Comparison of ENCODE assay signal across 19 cellular contexts in genomic region chr11:20102393-20102792, GRCh38. TPM values are rescaled to one million over a fixed set of nuclear protein-coding genes. Genes with fewer than 3 reads are reported as not detected.
DNase-seq lines count a peak whose midpoint lies in the region; ATAC-seq and TF ChIP-seq lines count a peak whose summit lies in the region.
"Had no signal": no experiment of that assay in that cellular context is flagged by ENCODE, and none has a peak within 500 bp of the region (broad histone marks: within the 10 kb centered on the region; RNA-seq: fewer than 3 reads in every experiment).

No MANE protein-coding gene starts in this region.

- H3K36me3 Mint-ChIP-seq in GM23338 (ENCODE audit: low read depth), result peaks cover 93% of the 10 kb centered on the region
- H3K36me3 Mint-ChIP-seq: CD8-positive, alpha-beta T cell had no signal

- peaks cover 1 to 8% (median 4%) of the 10 kb centered on the region in 4 donors for H3K4me1 ChIP-seq in stomach
- no peaks in the 10 kb centered on the region for H3K4me1 ChIP-seq in GM23338 (ENCODE audit: insufficient read depth)

- no peaks in the 10 kb centered on the region for H3K9me2 ChIP-seq in GM23338 (ENCODE audit: insufficient read depth)

- H3K4me3 ChIP-seq in stomach (no peak overlapping the region), GM23338 (no peak overlapping the region)

- no peak overlapping the region for H2AFZ ChIP-seq in GM23338

- peak; percentile 77 for ATAC-seq in left ventricle myocardium superior
- ATAC-seq in GM21786 (IDR thresholded peaks at IDR 0.05; ENCODE audit: unreplicated experiment), result no peak
- ATAC-seq in GM23338, result no peak
- ATAC-seq: CD8-positive, alpha-beta T cell; PC-3 had no signal

- no peak for TF ChIP-seq POLR2A in stomach (IDR thresholded peaks at IDR 0.05)

- H3K4me1 Mint-ChIP-seq in GM23338, result no peaks in the 10 kb centered on the region

- DNase-seq in HUDEP-2 (lab: John Stamatoyannopoulos, UW; ENCODE audit: unreplicated experiment in 76 of 76), result peak in 70 of 76 experiments; percentile 7 to 86 (median 56)
- DNase-seq in NCI-H226, result peak; percentile 26
- peak; percentile 65 for DNase-seq in cerebellum (ENCODE audit: low spot score)
- peak; percentile 35 for DNase-seq in left ventricle myocardium superior
- DNase-seq in stomach, result no peak
- DNase-seq in GM23338 (ENCODE audit: low spot score), result no peak
- DNase-seq: CD8-positive, alpha-beta T cell; DMS79 treated with DMSO at 0.1 percent for 48 hours; GDM1; H9; MV-4-11; NCI-H1436; NCI-H2081 treated with DMSO at 0.1 percent for 48 hours; NCI-H69; PC-3 had no signal

- intact Hi-C loops in left ventricle myocardium superior (cut with micrococcal nuclease) (no loop called here), stomach (cut with DNase I; ENCODE audit: low total_unique reads) (no loop called here)

- H3K4me3 Mint-ChIP-seq in GM23338, result no peak overlapping the region
- H3K4me3 Mint-ChIP-seq: CD8-positive, alpha-beta T cell; H9; IgD-negative memory B cell had no signal

- no peaks in the 10 kb centered on the region; the same call in 1 of the 2 replicates for H4K20me1 ChIP-seq in GM23338 (replicated peaks; ENCODE audit: insufficient read depth)

- H3K4me2 ChIP-seq in GM23338, result no peak overlapping the region

- 77 to 85% (median 80%) methylated on average over 5 of the region's 5 CpGs for WGBS in stomach, 5 donors

- H3K27me3 ChIP-seq in stomach (no peaks in the 10 kb centered on the region), GM23338 (ENCODE audit: insufficient read depth) (no peaks in the 10 kb centered on the region)

- no peaks in the 10 kb centered on the region for H3K27me3 Mint-ChIP-seq in GM23338 (ENCODE audit: insufficient read depth, low read depth, poor library complexity)
- H3K27me3 Mint-ChIP-seq: IgD-negative memory B cell had no signal

- H3K27ac ChIP-seq in stomach (no peak overlapping the region), GM23338 (ENCODE audit: low read depth) (no peak overlapping the region)

- H3K36me3 ChIP-seq in stomach (peaks cover 47 to 90% (median 80%) of the 10 kb centered on the region in 4 donors), GM23338 (ENCODE audit: insufficient read depth) (peaks cover 24% of the 10 kb centered on the region; the same call in 1 of the 2 replicates)

- no peaks in the 10 kb centered on the region for H3K79me2 ChIP-seq in GM23338 (replicated peaks; ENCODE audit: insufficient read depth)

- TF ChIP-seq EP300 in stomach (IDR thresholded peaks at IDR 0.05), result no peak

- TF ChIP-seq CTCF in stomach (IDR thresholded peaks at IDR 0.05) (no peak), GM23338 (conservative IDR thresholded peaks at IDR 0.05; ENCODE audit: low read depth in 2 of 2) (no peak)

- no peak overlapping the region for H3K27ac Mint-ChIP-seq in GM23338
- H3K27ac Mint-ChIP-seq: CD8-positive, alpha-beta T cell; IgD-negative memory B cell had no signal

- no peaks in the 10 kb centered on the region for H3F3A ChIP-seq in GM23338 (replicated peaks; ENCODE audit: low read depth)

- H3K9me3 Mint-ChIP-seq in GM23338, result no peaks in the 10 kb centered on the region
- H3K9me3 Mint-ChIP-seq: CD8-positive, alpha-beta T cell; H9; IgD-negative memory B cell had no signal

- H3K9me3 ChIP-seq in stomach, result no peaks in the 10 kb centered on the region

TF ChIP-seq in GM23338, 12 proteins besides CTCF, POLR2A, EP300 and RAD21 (continues in another document):
- TF ChIP-seq EZH2 (IDR thresholded peaks at IDR 0.05; ENCODE audit: low read depth, unreplicated experiment) (no peak), ZNF462 (CRISPR knock-in tag; IDR thresholded peaks at IDR 0.05) (no peak), ETS1 (IDR thresholded peaks at IDR 0.05) (no peak)

RNA-seq across cellular contexts. Expression of gene DBX1, which starts 57.9 kb away (rescaled TPM):
- not detected for total RNA-seq in cerebellum
- not detected for total RNA-seq in left ventricle myocardium superior
- not detected for total RNA-seq in stomach
- polyA plus RNA-seq in stomach, result not detected
- total RNA-seq in GM23338 (2014; rRNA removed; shearing (Covaris generic)), result not detected in 2 replicates
- polyA plus RNA-seq in GM23338 (2016; fragmentation: Nextera tagmentation; extraction: Ambion mirVana), result 0.16 TPM in 1 of 2 replicates, not detected in the other
- total RNA-seq: CD8-positive, alpha-beta T cell; PC-3 had no signal
- polyA plus RNA-seq: AG04450, BJ, IgD-negative memory B cell had no signal

Comparison
In these comparisons a context has a peak if more than half of its experiments do, and no peak if none do; other contexts are left out.
1. DNase-seq: peak in HUDEP-2 (70 of 76), NCI-H226 (single experiment), cerebellum (single experiment) and left ventricle myocardium superior (single experiment); none in stomach (single experiment) and GM23338 (single experiment).